ENCODE assay signal across 11 cellular contexts in genomic region chr1:245512181-245512888, GRCh38.
DNase-seq lines count a peak whose midpoint lies in the region; ATAC-seq and TF ChIP-seq lines count a peak whose summit lies in the region.
"Had no signal": no experiment of that assay in that cellular context is flagged by ENCODE, and none has a peak within 500 bp of the region (broad histone marks: within the 10 kb centered on the region; RNA-seq: fewer than 3 reads in every experiment).

No MANE protein-coding gene starts in this region.

- DNase-seq in activated CD4-positive, alpha-beta T cell treated with anti-CD3 and anti-CD28 coated beads, Interleukin-2, amount 10 ng/mL, durations not matched to agents 24 days and 14 days, result no peak
- DNase-seq in activated CD4-positive, alpha-beta T cell treated with anti-CD3 and anti-CD28 coated beads for 36 hours, result no peak
- peak; percentile 61 for DNase-seq in NCI-H2227 (lab: John Stamatoyannopoulos, UW; ENCODE audit: unreplicated experiment)
- peak; percentile 32 to 48 for DNase-seq in fibroblast of lung (ENCODE audit: low read depth in 2 of 2)
- DNase-seq in suprapubic skin (ENCODE audit: low spot score in 2 of 2), result no peak
- DNase-seq in NCI-H2196 (lab: John Stamatoyannopoulos, UW; ENCODE audit: unreplicated experiment), result no peak
- no peak for DNase-seq in NOMO-1 treated with dmso at 0.1 percent for 144 hours (lab: John Stamatoyannopoulos, UW; ENCODE audit: unreplicated experiment)
- DNase-seq in activated CD8-positive, alpha-beta memory T cell treated with anti-CD3 and anti-CD28 coated beads, Interleukin-2, amount 10 ng/mL, durations not matched to agents 7 days and 5 days, result no peak
- DNase-seq: mammary epithelial cell, NCI-H526 treated with DMSO at 0.1 percent for 48 hours, T-helper 17 cell had no signal

- CTCF ChIA-PET in activated CD4-positive, alpha-beta T cell treated with anti-CD3 and anti-CD28 coated beads for 36 hours (lab: Charles Lee), result interaction anchor here (0.7 to 1.0 kb wide), 2 partner anchors 293 to 458 kb away, joined by 3 read pairs; no protein-coding TSS in a partner anchor
- CTCF ChIA-PET in activated CD8-positive, alpha-beta memory T cell treated with anti-CD3 and anti-CD28 coated beads, Interleukin-2, amount 10 ng/mL, durations not matched to agents 7 days and 5 days (lab: Charles Lee), result interaction anchor here (0.9 to 1.4 kb wide), 2 partner anchors 10 to 16 kb away, joined by 3 read pairs; no protein-coding TSS in a partner anchor

- 16% methylated on average over 8 of the region's 8 CpGs for WGBS in suprapubic skin

- POLR2A ChIA-PET in activated CD4-positive, alpha-beta T cell treated with anti-CD3 and anti-CD28 coated beads for 36 hours (lab: Charles Lee), result no interaction called here

- H3K9me3 ChIP-seq in fibroblast of lung (ENCODE audit: control insufficient read depth, insufficient read depth, low read depth, low read length) (no peaks in the 10 kb centered on the region), suprapubic skin (no peaks in the 10 kb centered on the region)

- H3K4me1 Mint-ChIP-seq in activated CD4-positive, alpha-beta T cell treated with anti-CD3 and anti-CD28 coated beads, Interleukin-2, amount 10 ng/mL, durations not matched to agents 24 days and 14 days, result peaks cover 2% of the 10 kb centered on the region
- H3K4me1 Mint-ChIP-seq in activated CD4-positive, alpha-beta T cell treated with anti-CD3 and anti-CD28 coated beads for 36 hours, result no peaks in the 10 kb centered on the region
- H3K4me1 Mint-ChIP-seq in activated CD8-positive, alpha-beta memory T cell treated with anti-CD3 and anti-CD28 coated beads, Interleukin-2, amount 10 ng/mL, durations not matched to agents 7 days and 5 days, result no peaks in the 10 kb centered on the region
- H3K4me1 Mint-ChIP-seq: T-helper 17 cell had no signal

- H3K4me3 Mint-ChIP-seq in activated CD4-positive, alpha-beta T cell treated with anti-CD3 and anti-CD28 coated beads, Interleukin-2, amount 10 ng/mL, durations not matched to agents 24 days and 14 days, result peak overlapping the region; percentile 4
- no peak overlapping the region for H3K4me3 Mint-ChIP-seq in activated CD4-positive, alpha-beta T cell treated with anti-CD3 and anti-CD28 coated beads for 36 hours
- no peak overlapping the region for H3K4me3 Mint-ChIP-seq in activated CD8-positive, alpha-beta memory T cell treated with anti-CD3 and anti-CD28 coated beads, Interleukin-2, amount 10 ng/mL, durations not matched to agents 7 days and 5 days
- H3K4me3 Mint-ChIP-seq: T-helper 17 cell had no signal

- no peak overlapping the region for H3K9ac ChIP-seq in fibroblast of lung (ENCODE audit: insufficient read depth, low read length)

- peaks cover 13% of the 10 kb centered on the region for H3K27me3 Mint-ChIP-seq in activated CD4-positive, alpha-beta T cell treated with anti-CD3 and anti-CD28 coated beads, Interleukin-2, amount 10 ng/mL, durations not matched to agents 24 days and 14 days
- peaks cover 14% of the 10 kb centered on the region for H3K27me3 Mint-ChIP-seq in activated CD4-positive, alpha-beta T cell treated with anti-CD3 and anti-CD28 coated beads for 36 hours
- peaks cover 7% of the 10 kb centered on the region for H3K27me3 Mint-ChIP-seq in activated CD8-positive, alpha-beta memory T cell treated with anti-CD3 and anti-CD28 coated beads, Interleukin-2, amount 10 ng/mL, durations not matched to agents 7 days and 5 days

- peak overlapping the region in 3 of 4 experiments; percentile 19 to 52 (median 47) for H3K4me3 ChIP-seq in fibroblast of lung (replicated peaks in 1 of 4; ENCODE audit: control extremely low read depth in 1 of 4, insufficient read depth in 1 of 4, low read depth in 3 of 4, low read length in 4 of 4)
- peak overlapping the region; percentile 25 for H3K4me3 ChIP-seq in suprapubic skin

- H3K27ac ChIP-seq in fibroblast of lung (ENCODE audit: insufficient read depth, low read length) (no peak overlapping the region), suprapubic skin (no peak overlapping the region)

- H3K27me3 ChIP-seq in fibroblast of lung (ENCODE audit: control insufficient read depth, insufficient read depth, low read length) (no peaks in the 10 kb centered on the region), suprapubic skin (peaks cover 11% of the 10 kb centered on the region)

- no peak for TF ChIP-seq CTCF in fibroblast of lung (conservative IDR thresholded peaks at IDR 0.05 in 1 of 2, IDR thresholded peaks at IDR 0.05 in 1 of 2; ENCODE audit: low read depth in 1 of 2, low read length in 2 of 2)
- no peak for TF ChIP-seq CTCF in suprapubic skin (IDR thresholded peaks at IDR 0.05)

- H3K27ac Mint-ChIP-seq in activated CD4-positive, alpha-beta T cell treated with anti-CD3 and anti-CD28 coated beads, Interleukin-2, amount 10 ng/mL, durations not matched to agents 24 days and 14 days, result no peak overlapping the region
- no peak overlapping the region for H3K27ac Mint-ChIP-seq in activated CD4-positive, alpha-beta T cell treated with anti-CD3 and anti-CD28 coated beads for 36 hours
- H3K27ac Mint-ChIP-seq in activated CD8-positive, alpha-beta memory T cell treated with anti-CD3 and anti-CD28 coated beads, Interleukin-2, amount 10 ng/mL, durations not matched to agents 7 days and 5 days, result no peak overlapping the region
- H3K27ac Mint-ChIP-seq: T-helper 17 cell had no signal

- no peaks in the 10 kb centered on the region for H3K36me3 Mint-ChIP-seq in activated CD4-positive, alpha-beta T cell treated with anti-CD3 and anti-CD28 coated beads, Interleukin-2, amount 10 ng/mL, durations not matched to agents 24 days and 14 days (ENCODE audit: low read depth)
- H3K36me3 Mint-ChIP-seq in activated CD4-positive, alpha-beta T cell treated with anti-CD3 and anti-CD28 coated beads for 36 hours (ENCODE audit: low read depth), result no peaks in the 10 kb centered on the region
- H3K36me3 Mint-ChIP-seq in activated CD8-positive, alpha-beta memory T cell treated with anti-CD3 and anti-CD28 coated beads, Interleukin-2, amount 10 ng/mL, durations not matched to agents 7 days and 5 days, result no peaks in the 10 kb centered on the region

- H2AFZ ChIP-seq in fibroblast of lung (ENCODE audit: low read length), result no peak overlapping the region

- no peaks in the 10 kb centered on the region for H3K9me3 Mint-ChIP-seq in activated CD4-positive, alpha-beta T cell treated with anti-CD3 and anti-CD28 coated beads, Interleukin-2, amount 10 ng/mL, durations not matched to agents 24 days and 14 days
- peaks cover 5% of the 10 kb centered on the region for H3K9me3 Mint-ChIP-seq in activated CD4-positive, alpha-beta T cell treated with anti-CD3 and anti-CD28 coated beads for 36 hours (ENCODE audit: low read depth)
- no peaks in the 10 kb centered on the region for H3K9me3 Mint-ChIP-seq in activated CD8-positive, alpha-beta memory T cell treated with anti-CD3 and anti-CD28 coated beads, Interleukin-2, amount 10 ng/mL, durations not matched to agents 7 days and 5 days (ENCODE audit: low read depth)

- TF ChIP-seq EP300 in suprapubic skin (IDR thresholded peaks at IDR 0.05), result no peak

- no peak for ATAC-seq in activated CD4-positive, alpha-beta T cell treated with anti-CD3 and anti-CD28 coated beads for 36 hours
- ATAC-seq in activated CD8-positive, alpha-beta memory T cell treated with anti-CD3 and anti-CD28 coated beads, Interleukin-2, amount 10 ng/mL, durations not matched to agents 7 days and 5 days, result no peak
- ATAC-seq: T-helper 17 cell had no signal

- no peaks in the 10 kb centered on the region for H3K79me2 ChIP-seq in fibroblast of lung (ENCODE audit: control insufficient read depth, insufficient read depth, low read length)

- H3K4me1 ChIP-seq in fibroblast of lung (ENCODE audit: control insufficient read depth, extremely low read depth, insufficient read depth, low read length) (no peaks in the 10 kb centered on the region), suprapubic skin (peaks cover 8% of the 10 kb centered on the region)

- TF ChIP-seq POLR2A in suprapubic skin (IDR thresholded peaks at IDR 0.05), result no peak

- intact Hi-C loops in activated CD4-positive, alpha-beta T cell treated with anti-CD3 and anti-CD28 coated beads, Interleukin-2, amount 10 ng/mL, durations not matched to agents 24 days and 14 days (cut with micrococcal nuclease), result no loop called here
- intact Hi-C loops in activated CD4-positive, alpha-beta T cell treated with anti-CD3 and anti-CD28 coated beads for 36 hours (cut with DNase I, micrococcal nuclease), result no loop called here

- H3K4me2 ChIP-seq in fibroblast of lung (ENCODE audit: extremely low read depth, insufficient read depth, low read length), result peak overlapping the region; percentile 1

- H4K20me1 ChIP-seq in fibroblast of lung (ENCODE audit: control insufficient read depth, extremely low read depth, insufficient read depth, low read length), result no peaks in the 10 kb centered on the region

- H3K36me3 ChIP-seq in fibroblast of lung (ENCODE audit: control insufficient read depth, insufficient read depth, low read length) (no peaks in the 10 kb centered on the region), suprapubic skin (no peaks in the 10 kb centered on the region)

Comparison
In these comparisons a context has a peak if more than half of its experiments do, and no peak if none do; other contexts are left out.
1. DNase-seq: peak in NCI-H2227 (single experiment) and fibroblast of lung (2 of 2); none in activated CD4-positive, alpha-beta T cell treated with anti-CD3 and anti-CD28 coated beads, Interleukin-2, amount 10 ng/mL, durations not matched to agents 24 days and 14 days (single experiment), activated CD4-positive, alpha-beta T cell treated with anti-CD3 and anti-CD28 coated beads for 36 hours (single experiment), suprapubic skin (0 of 2), NCI-H2196 (single experiment), NOMO-1 treated with dmso at 0.1 percent for 144 hours (single experiment) and activated CD8-positive, alpha-beta memory T cell treated with anti-CD3 and anti-CD28 coated beads, Interleukin-2, amount 10 ng/mL, durations not matched to agents 7 days and 5 days (single experiment).